In the genomic region with DNA sequence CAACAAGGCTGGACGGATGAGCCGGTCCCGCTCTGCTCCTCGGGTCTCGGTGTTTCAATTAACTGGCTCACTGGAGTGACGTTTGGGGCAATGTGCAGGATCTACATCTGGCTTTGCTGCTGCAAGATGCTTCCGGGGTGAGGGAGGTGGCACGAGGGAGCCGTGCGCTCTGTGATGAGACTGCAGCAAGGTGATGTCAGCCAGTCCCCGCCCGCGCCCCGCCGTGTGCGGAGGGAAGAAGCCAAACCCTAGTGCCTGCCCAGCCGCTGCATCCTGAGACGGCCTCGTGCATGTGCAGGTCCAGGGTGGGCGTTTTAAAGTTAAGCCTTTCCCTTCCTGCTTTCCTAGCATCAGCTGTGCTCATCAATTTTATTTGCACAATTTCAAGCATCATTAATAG, we compare ENCODE assay signal across 22 cellular contexts. TPM values are rescaled to one million over a fixed set of nuclear protein-coding genes. Genes with fewer than 3 reads are reported as not detected.
"Had no signal": no experiment of that assay in that cellular context is flagged by ENCODE, and none has a peak within 500 bp of the region (broad histone marks: within the 10 kb centered on the region; RNA-seq: fewer than 3 reads in every experiment).

No MANE protein-coding gene starts in this region.

- H3K4me1 ChIP-seq: left ventricle myocardium inferior, prostate gland, suprapubic skin, tibial nerve had no signal

- H3K27me3 ChIP-seq: ovary, tibial nerve had no signal

- H3K4me3 ChIP-seq: left ventricle myocardium inferior, ovary, prostate gland, suprapubic skin, tibial nerve had no signal

- H3K36me3 ChIP-seq: left ventricle myocardium inferior, neutrophil, ovary, prostate gland, suprapubic skin had no signal

- DNase-seq: activated B cell treated with CpG ODN at 0.5 μM for 24 hours; activated CD4-positive, alpha-beta memory T cell treated with anti-CD3 and anti-CD28 coated beads for 36 hours; activated CD4-positive, alpha-beta T cell treated with anti-CD3 and anti-CD28 coated beads for 48 hours; activated effector memory CD4-positive, alpha-beta T cell treated with Interleukin-2 at 50 U/mL for 16 hours; activated naive CD4-positive, alpha-beta T cell treated with anti-CD3 and anti-CD28 coated beads for 36 hours; activated naive CD8-positive, alpha-beta T cell treated with anti-CD3 and anti-CD28 coated beads, Interleukin-2, amount 10 ng/mL, durations not matched to agents 7 days and 5 days; activated T-cell treated with anti-CD3 and anti-CD28 coated beads, Interleukin-2, amount 50 U/mL, for 72 hours; amniotic stem cell; cerebellar nuclear complex; cortex of kidney; immature natural killer cell; kidney glomerular epithelial cell; left ventricle myocardium inferior; ovary; stimulated activated CD4-positive, alpha-beta T cell treated with anti-CD3 and anti-CD28 coated beads, Interleukin-1b, Interleukin-23, amount 100 ng/mL, for 48 hours; stimulated activated naive CD8-positive, alpha-beta T cell treated with anti-CD3 and anti-CD28 coated beads, Interleukin-15, amount 100 ng/mL, for 72 hours; T1000 had no signal

- H3K27ac ChIP-seq: left ventricle myocardium inferior, neutrophil, ovary, prostate gland, suprapubic skin, tibial nerve had no signal

- H3K9me3 ChIP-seq: neutrophil, ovary, prostate gland, suprapubic skin, tibial nerve had no signal

RNA-seq across cellular contexts. Expression of a gene that starts 44.4 kb away (rescaled TPM):
- total RNA-seq: bronchial epithelial cell had no signal
- polyA plus RNA-seq: immature natural killer cell had no signal
